In genomic region chr6:9458424-9458823, GRCh38 we compare ENCODE assay signal across 13 cellular contexts.
DNase-seq lines count a peak whose midpoint lies in the region; ATAC-seq, FAIRE-seq and TF ChIP-seq lines count a peak whose summit lies in the region.
"Had no signal": no experiment of that assay in that cellular context is flagged by ENCODE, and none has a peak within 500 bp of the region (broad histone marks: within the 10 kb centered on the region; RNA-seq: fewer than 3 reads in every experiment).

No MANE protein-coding gene starts in this region.

- H3K23ac ChIP-seq in H1 (ENCODE audit: insufficient read length) = no peak overlapping the region

- no peak overlapping the region for H4K5ac ChIP-seq in H1 (ENCODE audit: insufficient read length, low read depth, low read length)

- H2BK15ac ChIP-seq in H1 (ENCODE audit: low read length) = no peak overlapping the region

- H3K27ac ChIP-seq in H1 (ENCODE audit: low read depth, low read length) = no peak overlapping the region
- H3K27ac ChIP-seq: BLaER1 treated with 17β-estradiol and CSF1 and Interleukin-3, amounts not matched to agents 10 nM and 100 nM; HL-60 had no signal

- H3K56ac ChIP-seq in H1 (replicated peaks; ENCODE audit: insufficient read length, low read depth, low read length) = no peak overlapping the region

- H3K9me3 ChIP-seq in H1 (ENCODE audit: insufficient read depth in 2 of 2, low read depth in 1 of 2, low read length in 1 of 2) = no peaks in the 10 kb centered on the region
- H3K9me3 ChIP-seq: BLaER1 treated with 17β-estradiol and CSF1 and Interleukin-3, amounts not matched to agents 10 nM and 100 nM had no signal

- DNase-seq in NCI-H524 (lab: John Stamatoyannopoulos, UW) = peak; percentile 78 to 86
- peak; percentile 98 for DNase-seq in NCI-H82 (lab: John Stamatoyannopoulos, UW)
- no peak for DNase-seq in H1 (ENCODE audit: low read depth in 1 of 2, low spot score in 2 of 2)
- peak; percentile 22 for DNase-seq in retina
- DNase-seq in activated CD4-positive, alpha-beta T cell treated with anti-CD3 and anti-CD28 coated beads for 4 hours = no peak
- DNase-seq: Calu3; CD8-positive, alpha-beta T cell; DMS79 treated with DMSO at 0.1 percent for 48 hours; GF-D8; HCEC 1CT had no signal

- no peak overlapping the region for H3K18ac ChIP-seq in H1 (ENCODE audit: extremely low read depth, low read length)

- H2AK5ac ChIP-seq in H1 (ENCODE audit: low read depth, low read length) = no peak overlapping the region

- no peaks in the 10 kb centered on the region for H4K20me1 ChIP-seq in H1 (replicated peaks in 1 of 2; ENCODE audit: control insufficient read depth in 1 of 2, insufficient read depth in 2 of 2, low read length in 2 of 2)
- H4K20me1 ChIP-seq: BLaER1 treated with 17β-estradiol and CSF1 and Interleukin-3, amounts not matched to agents 10 nM and 100 nM had no signal

- peak overlapping the region; percentile 21 for H3K4ac ChIP-seq in H1 (replicated peaks; ENCODE audit: insufficient read length, low read depth, low read length)

- H3K14ac ChIP-seq in H1 (ENCODE audit: insufficient read length) = no peak overlapping the region

- no peak overlapping the region for H4K91ac ChIP-seq in H1 (replicated peaks; ENCODE audit: insufficient read length, low read length)

- TF ChIP-seq RAD21 in H1 (IDR thresholded peaks at IDR 0.05 in 1 of 2, conservative IDR thresholded peaks at IDR 0.05 in 1 of 2; ENCODE audit: low read depth in 2 of 2, low read length in 2 of 2) = no peak

- TF ChIP-seq POLR2A in H1 (IDR thresholded peaks at IDR 0.05; ENCODE audit: control extremely low read depth in 1 of 2, low read depth in 2 of 2, low read length in 2 of 2) = no peak

- no peaks in the 10 kb centered on the region for H3K79me2 ChIP-seq in H1 (ENCODE audit: control insufficient read depth in 1 of 2, insufficient read depth in 2 of 2, low read length in 2 of 2)

- CTCF ChIA-PET in H1 (lab: Charles Lee; ENCODE audit: partially characterized antibody) = no interaction called here

- H3K4me2 ChIP-seq in H1 (ENCODE audit: insufficient read depth in 1 of 2, low read depth in 2 of 2, low read length in 2 of 2) = no peak overlapping the region
- H3K4me2 ChIP-seq: BLaER1 treated with 17β-estradiol and CSF1 and Interleukin-3, amounts not matched to agents 10 nM and 100 nM had no signal

- H3K4me3 ChIP-seq in H1 (ENCODE audit: extremely low read depth in 1 of 4, insufficient read depth in 2 of 4, low read depth in 3 of 4, low read length in 4 of 4) = no peak overlapping the region
- H3K4me3 ChIP-seq: BLaER1 treated with 17β-estradiol and CSF1 and Interleukin-3, amounts not matched to agents 10 nM and 100 nM had no signal

- TF ChIP-seq EP300 in H1 (IDR thresholded peaks at IDR 0.05; ENCODE audit: borderline replicate concordance in 1 of 2, low read depth in 2 of 2, low read length in 2 of 2) = no peak

- peaks cover 3 to 14% (median 12%) of the 10 kb centered on the region in 4 experiments; a peak in 5 of 7 replicates for H3K4me1 ChIP-seq in H1 (replicated peaks in 1 of 4; ENCODE audit: control insufficient read depth in 3 of 4, insufficient read depth in 4 of 4, low read length in 3 of 4)

- no peaks in the 10 kb centered on the region for H3K79me1 ChIP-seq in H1 (ENCODE audit: low read depth, low read length)

- H3K36me3 ChIP-seq in H1 (ENCODE audit: control insufficient read depth in 2 of 4, insufficient read depth in 4 of 4, low read length in 3 of 4) = no peaks in the 10 kb centered on the region
- H3K36me3 ChIP-seq: BLaER1 treated with 17β-estradiol and CSF1 and Interleukin-3, amounts not matched to agents 10 nM and 100 nM had no signal

- POLR2A ChIA-PET in H1 (lab: Charles Lee; ENCODE audit: partially characterized antibody) = interaction anchor here (0.6 kb wide), 1 partner anchor 117 kb away, joined by 3 read pairs; no protein-coding TSS in a partner anchor

- TF ChIP-seq CTCF in H1 (IDR thresholded peaks at IDR 0.05; ENCODE audit: control extremely low read depth in 1 of 3, insufficient read depth in 1 of 3, low read depth in 1 of 3, low read length in 3 of 3) = no peak

- no peak overlapping the region for H2BK20ac ChIP-seq in H1 (ENCODE audit: low read length)

- H2BK120ac ChIP-seq in H1 (replicated peaks; ENCODE audit: low read depth, low read length) = no peak overlapping the region

- 94% methylated on average over 1 of the region's 1 CpG; no CpG with 5 or more reads in 1 of the 2 experiments for WGBS in H1 (ENCODE audit: extremely low coverage in 1 of 2, insufficient coverage in 1 of 2, insufficient read length in 1 of 2, insufficient replicate concordance in 2 of 2, low coverage in 1 of 2, low lambda C conversion rate in 2 of 2, missing lambda C conversion rate in 1 of 2), 2 experiments

- no peak for ATAC-seq in HG03457 (IDR thresholded peaks at IDR 0.05; ENCODE audit: unreplicated experiment)
- ATAC-seq: CD8-positive, alpha-beta T cell had no signal

- FAIRE-seq in H1 (lab: Jason Lieb, UNC) = no peak

- H3K27me3 ChIP-seq in H1 (replicated peaks in 1 of 4; ENCODE audit: control insufficient read depth in 3 of 4, extremely low read depth in 1 of 4, insufficient read depth in 3 of 4, low read length in 3 of 4) = no peaks in the 10 kb centered on the region
- H3K27me3 ChIP-seq: BLaER1 treated with 17β-estradiol and CSF1 and Interleukin-3, amounts not matched to agents 10 nM and 100 nM had no signal

- no peak overlapping the region for H2BK5ac ChIP-seq in H1 (ENCODE audit: low read depth, low read length)

- H3K9ac ChIP-seq in H1 (replicated peaks in 1 of 4; ENCODE audit: extremely low read depth in 1 of 4, low read depth in 3 of 4, low read length in 3 of 4) = no peak overlapping the region
- H3K9ac ChIP-seq: BLaER1 treated with 17β-estradiol and CSF1 and Interleukin-3, amounts not matched to agents 10 nM and 100 nM had no signal

- no peak overlapping the region for H4K8ac ChIP-seq in H1 (ENCODE audit: extremely low read depth, insufficient read depth, low read length)

- no peaks in the 10 kb centered on the region for H3K23me2 ChIP-seq in H1 (ENCODE audit: low read depth, low read length)

- H2BK12ac ChIP-seq in H1 (ENCODE audit: low read depth, low read length) = no peak overlapping the region

- H2AFZ ChIP-seq in H1 (ENCODE audit: low read length) = no peak overlapping the region

TF ChIP-seq in H1, 55 proteins besides CTCF, POLR2A, EP300 and RAD21:
- no peak for TF ChIP-seq SAP30 (IDR thresholded peaks at IDR 0.05; ENCODE audit: insufficient read depth, insufficient replicate concordance, low read length)
- no peak for TF ChIP-seq CHD2 (IDR thresholded peaks at IDR 0.05; ENCODE audit: low read length)
- no peak for TF ChIP-seq HDAC6 (IDR thresholded peaks at IDR 0.05; ENCODE audit: low read depth, low read length)
- TF ChIP-seq MAFK (IDR thresholded peaks at IDR 0.05; ENCODE audit: low read depth, low read length) = no peak
- TF ChIP-seq TAF1 (IDR thresholded peaks at IDR 0.05; ENCODE audit: low read depth, low read length) = no peak
- TF ChIP-seq CHD1 (IDR thresholded peaks at IDR 0.05; ENCODE audit: low read depth, low read length) = no peak
- TF ChIP-seq BRCA1 (IDR thresholded peaks at IDR 0.05; ENCODE audit: low read depth, low read length) = no peak
- no peak for TF ChIP-seq EZH2 (IDR thresholded peaks at IDR 0.05; ENCODE audit: low read depth, low read length, severe bottlenecking)
- TF ChIP-seq EGR1 (IDR thresholded peaks at IDR 0.05; ENCODE audit: borderline replicate concordance, low read depth, low read length) = no peak
- no peak for TF ChIP-seq TAF7 (optimal IDR thresholded peaks at IDR 0.05; ENCODE audit: borderline replicate concordance, low read depth, low read length)
- TF ChIP-seq CBX5 (IDR thresholded peaks at IDR 0.05; ENCODE audit: low read depth, low read length) = no peak
- TF ChIP-seq YY1 (IDR thresholded peaks at IDR 0.05; ENCODE audit: low read depth, low read length) = no peak
- no peak for TF ChIP-seq KDM4A (IDR thresholded peaks at IDR 0.05; ENCODE audit: low read depth, low read length, severe bottlenecking)
- TF ChIP-seq CEBPB (IDR thresholded peaks at IDR 0.05; ENCODE audit: low read depth, low read length) = no peak
- TF ChIP-seq SUZ12 (IDR thresholded peaks at IDR 0.05; ENCODE audit: low read length) = no peak
- TF ChIP-seq POLR2AphosphoS5 (IDR thresholded peaks at IDR 0.05; ENCODE audit: low read depth, low read length) = no peak
- no peak for TF ChIP-seq RFX5 (IDR thresholded peaks at IDR 0.05; ENCODE audit: borderline replicate concordance, low read depth, low read length)
- TF ChIP-seq SRF (IDR thresholded peaks at IDR 0.05; ENCODE audit: low read depth, low read length) = no peak
- TF ChIP-seq RBBP5 (IDR thresholded peaks at IDR 0.05; ENCODE audit: borderline replicate concordance, low read depth, low read length) = no peak
TF ChIP-seq in H1: peak in this region for 0.

Comparison
In these comparisons a context has a peak if more than half of its experiments do, and no peak if none do; other contexts are left out.
1. DNase-seq: peak in NCI-H524 (2 of 2), NCI-H82 (single experiment) and retina (single experiment); none in H1 (0 of 2) and activated CD4-positive, alpha-beta T cell treated with anti-CD3 and anti-CD28 coated beads for 4 hours (0 of 2).